In genomic region chr11:114077482-114078305, GRCh38 we compare ENCODE assay signal across 10 cellular contexts.
A peak's percentile ranks its signal among the peaks of the same experiment; 100 is the strongest.
DNase-seq lines count a peak whose midpoint lies in the region; ATAC-seq and TF ChIP-seq lines count a peak whose summit lies in the region.
"Had no signal": no experiment of that assay in that cellular context is flagged by ENCODE, and none has a peak within 500 bp of the region (broad histone marks: within the 10 kb centered on the region; RNA-seq: fewer than 3 reads in every experiment).

No MANE protein-coding gene starts in this region.

- H3K4me3 Mint-ChIP-seq in effector memory CD8-positive, alpha-beta T cell, result peak overlapping the region; percentile 82 to 87
- peak overlapping the region; percentile 14 for H3K4me3 Mint-ChIP-seq in stimulated activated memory B cell treated with anti-CD40 and anti-IgM and Interleukin-4, amounts not matched to agents 10 μg/mL and 1 μg/mL and 100 μg/mL, for 72 hours

- no peaks in the 10 kb centered on the region for H3K79me2 ChIP-seq in OCI-LY3 (ENCODE audit: low read length)

- DNase-seq in SKM-1 treated with dmso at 0.1 percent for 144 hours (lab: John Stamatoyannopoulos, UW; ENCODE audit: unreplicated experiment), result peak; percentile 35
- DNase-seq in SKM-1 (lab: John Stamatoyannopoulos, UW; ENCODE audit: unreplicated experiment), result no peak
- peak in 2 of 3 experiments; percentile 46 to 55 for DNase-seq in effector memory CD8-positive, alpha-beta T cell
- no peak for DNase-seq in GM20000 (ENCODE audit: low spot score)
- no peak for DNase-seq in NCI-H2171 treated with DMSO at 0.1 percent for 48 hours (lab: John Stamatoyannopoulos, UW)
- no peak for DNase-seq in GM19240 (ENCODE audit: insufficient read length, low spot score)
- DNase-seq: kidney glomerular epithelial cell; stimulated activated CD4-positive, alpha-beta T cell treated with anti-CD3 and anti-CD28 coated beads, Interleukin-12 subunit alpha, Interleukin-12 subunit beta, amount 100 ng/mL, for 4 hours had no signal

- ATAC-seq in effector memory CD8-positive, alpha-beta T cell (replicated peaks), result peak; percentile 40
- no peak for ATAC-seq in stimulated activated memory B cell treated with anti-CD40 and anti-IgM and Interleukin-4, amounts not matched to agents 10 μg/mL and 1 μg/mL and 100 μg/mL, for 72 hours

- H2AFZ ChIP-seq in OCI-LY3 (ENCODE audit: low read depth, low read length), result no peak overlapping the region; the same call in 1 of the 2 replicates

- H3K9ac ChIP-seq in OCI-LY3 (ENCODE audit: low read length), result no peak overlapping the region

- peak overlapping the region; percentile 91 to 96 for H3K27ac Mint-ChIP-seq in effector memory CD8-positive, alpha-beta T cell
- no peak overlapping the region for H3K27ac Mint-ChIP-seq in stimulated activated memory B cell treated with anti-CD40 and anti-IgM and Interleukin-4, amounts not matched to agents 10 μg/mL and 1 μg/mL and 100 μg/mL, for 72 hours

- peaks cover 83% of the 10 kb centered on the region for H3K36me3 Mint-ChIP-seq in effector memory CD8-positive, alpha-beta T cell (ENCODE audit: insufficient read depth)
- H3K36me3 Mint-ChIP-seq in stimulated activated memory B cell treated with anti-CD40 and anti-IgM and Interleukin-4, amounts not matched to agents 10 μg/mL and 1 μg/mL and 100 μg/mL, for 72 hours, result no peaks in the 10 kb centered on the region

- H3K4me1 ChIP-seq in OCI-LY3 (ENCODE audit: low read length), result peaks cover 17% of the 10 kb centered on the region

- no peaks in the 10 kb centered on the region for H3K36me3 ChIP-seq in OCI-LY3 (replicated peaks; ENCODE audit: low read depth, low read length)

- no peaks in the 10 kb centered on the region for H4K20me1 ChIP-seq in OCI-LY3 (ENCODE audit: insufficient read depth, low read length)

- H3K4me3 ChIP-seq in OCI-LY3 (ENCODE audit: low read length), result peak overlapping the region; percentile 34

- no peaks in the 10 kb centered on the region for H3K9me3 Mint-ChIP-seq in effector memory CD8-positive, alpha-beta T cell
- H3K9me3 Mint-ChIP-seq in stimulated activated memory B cell treated with anti-CD40 and anti-IgM and Interleukin-4, amounts not matched to agents 10 μg/mL and 1 μg/mL and 100 μg/mL, for 72 hours, result no peaks in the 10 kb centered on the region

- peak overlapping the region; percentile 61 for H3K4me2 ChIP-seq in OCI-LY3 (ENCODE audit: low read length)

- TF ChIP-seq CTCF in OCI-LY3 (IDR thresholded peaks at IDR 0.05; ENCODE audit: low read depth, low read length), result no peak
- TF ChIP-seq CTCF in GM20000 (IDR thresholded peaks at IDR 0.05; ENCODE audit: extremely low read depth, missing control alignments), result no peak

- no peak overlapping the region for H3K27ac ChIP-seq in OCI-LY3 (ENCODE audit: low read length)

- H3K4me1 Mint-ChIP-seq in effector memory CD8-positive, alpha-beta T cell (ENCODE audit: low read depth in 2 of 2), result peaks cover 80 to 82% of the 10 kb centered on the region in 2 donors
- H3K4me1 Mint-ChIP-seq in stimulated activated memory B cell treated with anti-CD40 and anti-IgM and Interleukin-4, amounts not matched to agents 10 μg/mL and 1 μg/mL and 100 μg/mL, for 72 hours, result peaks cover 32% of the 10 kb centered on the region

- no peaks in the 10 kb centered on the region for H3K9me3 ChIP-seq in OCI-LY3 (ENCODE audit: insufficient read depth, low read length)

- peaks cover 0 to 4% of the 10 kb centered on the region in 2 donors for H3K27me3 Mint-ChIP-seq in effector memory CD8-positive, alpha-beta T cell
- H3K27me3 Mint-ChIP-seq in stimulated activated memory B cell treated with anti-CD40 and anti-IgM and Interleukin-4, amounts not matched to agents 10 μg/mL and 1 μg/mL and 100 μg/mL, for 72 hours, result peaks cover 67% of the 10 kb centered on the region

- peaks cover 33% of the 10 kb centered on the region for H3K27me3 ChIP-seq in OCI-LY3 (ENCODE audit: low read depth, low read length)

Comparison
In these comparisons a context has a peak if more than half of its experiments do, and no peak if none do; other contexts are left out.
1. DNase-seq: peak in SKM-1 treated with dmso at 0.1 percent for 144 hours (single experiment) and effector memory CD8-positive, alpha-beta T cell (2 of 3); none in SKM-1 (single experiment), GM20000 (single experiment), NCI-H2171 treated with DMSO at 0.1 percent for 48 hours (single experiment) and GM19240 (single experiment).